ENCODE assay signal across 8 cellular contexts in genomic region chr20:44438782-44439181, GRCh38.
"Had no signal": no experiment of that assay in that cellular context is flagged by ENCODE, and none has a peak within 500 bp of the region (broad histone marks: within the 10 kb centered on the region; RNA-seq: fewer than 3 reads in every experiment).

No MANE protein-coding gene starts in this region.

- H3K9me3 Mint-ChIP-seq: GM23338, H9, IgD-negative memory B cell had no signal

- DNase-seq: H9, HCEC 1CT, KG1 had no signal

- H3K4me2 ChIP-seq: GM23338 had no signal

- ATAC-seq: GM23338 had no signal

- H2AFZ ChIP-seq: GM23338 had no signal

- H3K4me3 Mint-ChIP-seq: GM23338, H9, IgD-negative memory B cell had no signal

- FAIRE-seq: H1, H54 had no signal

- H3K4me1 Mint-ChIP-seq: GM23338, H9, IgD-negative memory B cell had no signal

- H3K4me3 ChIP-seq: GM23338 had no signal

- H3K27ac ChIP-seq: HL-60 had no signal

- H3K27ac Mint-ChIP-seq: GM23338, H9, IgD-negative memory B cell had no signal
